1 cellular context compared by ENCODE assay signal in genomic region chr6:1310628-1311399, GRCh38.
A peak's percentile ranks its signal among the peaks of the same experiment; 100 is the strongest.
TF ChIP-seq lines count a peak whose summit lies in the region.

No MANE protein-coding gene starts in this region.

TF ChIP-seq in HepG2, 621 proteins besides CTCF, POLR2A, EP300 and RAD21 (continued from another document and continues in another):
- TF ChIP-seq GRHL1 (CRISPR knock-in tag; conservative IDR thresholded peaks at IDR 0.05) (no peak), ZNF660 (CRISPR knock-in tag; IDR thresholded peaks at IDR 0.05; ENCODE audit: borderline replicate concordance, low read depth) (no peak), ZBTB38 (CRISPR knock-in tag; IDR thresholded peaks at IDR 0.05) (0 out of 2 replicates have a peak, but pooled peaks have one; percentile 12), ZNF564 (CRISPR knock-in tag; IDR thresholded peaks at IDR 0.05) (no peak; the same call in 1 of the 2 replicates), ZNF710 (CRISPR knock-in tag; IDR thresholded peaks at IDR 0.05; ENCODE audit: borderline replicate concordance) (peak; percentile 76; the same call in 1 of the 2 replicates), THYN1 (CRISPR knock-in tag; IDR thresholded peaks at IDR 0.05; ENCODE audit: borderline replicate concordance, low read depth) (peak; percentile 8; the same call in 1 of the 2 replicates), ATAD3A (CRISPR knock-in tag; IDR thresholded peaks at IDR 0.05) (no peak), ZNF234 (CRISPR knock-in tag; conservative IDR thresholded peaks at IDR 0.05) (0 out of 2 replicates have a peak, but pooled peaks have one; percentile 25), SNAI1 (CRISPR knock-in tag; IDR thresholded peaks at IDR 0.05; ENCODE audit: borderline replicate concordance) (peak; percentile 90; the same call in 1 of the 2 replicates), NCOR1 (IDR thresholded peaks at IDR 0.05; ENCODE audit: borderline replicate concordance, low read length) (no peak), LBX2 (CRISPR knock-in tag; IDR thresholded peaks at IDR 0.05; ENCODE audit: borderline replicate concordance) (peak; percentile 75; the same call in 1 of the 2 replicates), HOXA7 (CRISPR knock-in tag; IDR thresholded peaks at IDR 0.05) (no peak), MBNL3 (CRISPR knock-in tag; conservative IDR thresholded peaks at IDR 0.05) (no peak), ZNF124 (CRISPR knock-in tag; IDR thresholded peaks at IDR 0.05) (no peak; the same call in 1 of the 2 replicates), ZBTB7A (CRISPR knock-in tag; IDR thresholded peaks at IDR 0.05) (no peak), ZBTB3 (CRISPR knock-in tag; IDR thresholded peaks at IDR 0.05; ENCODE audit: borderline replicate concordance, low read depth) (no peak; the same call in 1 of the 2 replicates), FOXK1 (CRISPR knock-in tag; IDR thresholded peaks at IDR 0.05; ENCODE audit: borderline replicate concordance, low read depth) (peak; percentile 71; the same call in 1 of the 2 replicates), ZBED4 (CRISPR knock-in tag; IDR thresholded peaks at IDR 0.05; ENCODE audit: borderline replicate concordance) (no peak), ZNF275 (CRISPR knock-in tag; IDR thresholded peaks at IDR 0.05; ENCODE audit: borderline replicate concordance) (no peak), LRRFIP1 (CRISPR knock-in tag; conservative IDR thresholded peaks at IDR 0.05) (no peak; the same call in 1 of the 2 replicates), SNAPC4 (CRISPR knock-in tag; IDR thresholded peaks at IDR 0.05) (peak; percentile 79; the same call in 1 of the 2 replicates), ARNT (IDR thresholded peaks at IDR 0.05) (no peak), ZNF605 (CRISPR knock-in tag; IDR thresholded peaks at IDR 0.05) (no peak), MZF1 (CRISPR knock-in tag; IDR thresholded peaks at IDR 0.05; ENCODE audit: borderline replicate concordance) (no peak), ZNF891 (CRISPR knock-in tag; IDR thresholded peaks at IDR 0.05) (no peak), IRF1 (CRISPR knock-in tag; IDR thresholded peaks at IDR 0.05; ENCODE audit: low read depth) (no peak), ZNF362 (CRISPR knock-in tag; IDR thresholded peaks at IDR 0.05; ENCODE audit: borderline replicate concordance) (no peak), ZBTB26 (CRISPR knock-in tag; IDR thresholded peaks at IDR 0.05; ENCODE audit: borderline replicate concordance) (no peak), ZSCAN22 (CRISPR knock-in tag; IDR thresholded peaks at IDR 0.05) (no peak), ZNF251 (CRISPR knock-in tag; IDR thresholded peaks at IDR 0.05) (no peak), JUNB (CRISPR knock-in tag; IDR thresholded peaks at IDR 0.05; ENCODE audit: borderline replicate concordance) (no peak), ZNF75D (CRISPR knock-in tag; IDR thresholded peaks at IDR 0.05; ENCODE audit: borderline replicate concordance) (no peak), NCOA2 (CRISPR knock-in tag; IDR thresholded peaks at IDR 0.05) (peak; percentile 45; the same call in 1 of the 2 replicates), ZNF333 (CRISPR knock-in tag; IDR thresholded peaks at IDR 0.05; ENCODE audit: borderline replicate concordance) (peak; percentile 49; the same call in 1 of the 2 replicates), KLF12 (CRISPR knock-in tag; IDR thresholded peaks at IDR 0.05; ENCODE audit: borderline replicate concordance) (no peak), ZNF747 (CRISPR knock-in tag; IDR thresholded peaks at IDR 0.05; ENCODE audit: borderline replicate concordance) (peak; percentile 83), HOXA5 (CRISPR knock-in tag; IDR thresholded peaks at IDR 0.05) (no peak; the same call in 1 of the 2 replicates)
